ENCODE assay signal across 8 cellular contexts in the genomic region with DNA sequence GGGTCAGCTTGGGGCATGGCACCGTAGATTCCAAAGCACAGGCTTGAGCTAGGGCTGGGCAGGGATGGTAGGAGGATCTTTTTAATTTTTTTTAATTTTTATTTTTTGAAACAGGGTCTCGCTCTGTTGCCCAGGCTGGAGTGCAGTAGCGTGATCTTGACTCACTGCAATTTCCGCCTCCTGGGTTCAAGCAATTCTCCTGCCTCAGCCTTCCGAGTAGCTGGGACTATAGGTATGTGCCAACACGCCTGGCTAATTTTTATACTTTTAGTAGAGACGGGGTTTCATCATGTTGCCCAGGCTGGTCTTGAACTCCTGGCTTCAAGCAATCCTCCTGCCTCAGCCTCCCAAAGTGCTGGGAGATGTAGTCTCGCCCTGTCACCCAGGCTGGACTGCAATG. TPM values are rescaled to one million over a fixed set of nuclear protein-coding genes. Genes with fewer than 3 reads are reported as not detected.
DNase-seq lines count a peak whose midpoint lies in the region; ATAC-seq and TF ChIP-seq lines count a peak whose summit lies in the region.
"Not testable (repeated sequence)": the region's sequence is repeated elsewhere in the genome, so short reads cannot be mapped to it uniquely, and the experiment has no call there.

No MANE protein-coding gene starts in this region.

- H2BK5ac ChIP-seq in trophoblast cell (ENCODE audit: low read depth, low read length, poor library complexity) = not testable (repeated sequence)

- H3K23ac ChIP-seq in trophoblast cell (ENCODE audit: low read length) = not testable (repeated sequence)

- H4K8ac ChIP-seq in trophoblast cell (ENCODE audit: low read depth, low read length) = not testable (repeated sequence)

- H3K18ac ChIP-seq in trophoblast cell (ENCODE audit: low read length) = not testable (repeated sequence)

- H3K9me3 Mint-ChIP-seq in CD4-positive, alpha-beta T cell; IgD-negative memory B cell; activated CD8-positive, alpha-beta memory T cell treated with anti-CD3 and anti-CD28 coated beads, Interleukin-2, amount 10 ng/mL, durations not matched to agents 7 days and 5 days (ENCODE audit: low read depth); activated naive CD8-positive, alpha-beta T cell treated with anti-CD3 and anti-CD28 coated beads, Interleukin-2, amount 10 ng/mL, durations not matched to agents 7 days and 5 days: not testable (repeated sequence)

- CTCF ChIA-PET in CD4-positive, alpha-beta T cell (lab: Charles Lee) = interaction anchor here (0.9 to 14.7 kb wide), 3 partner anchors 14 to 98 kb away, joined by 3 to 746 read pairs (median 104); partner anchors contain the start of genes PSMD9 and SETD1B
- CTCF ChIA-PET in activated CD8-positive, alpha-beta memory T cell treated with anti-CD3 and anti-CD28 coated beads, Interleukin-2, amount 10 ng/mL, durations not matched to agents 7 days and 5 days (lab: Charles Lee) = interaction anchor here (0.6 to 45.4 kb wide), 6 partner anchors 7 to 1143 kb away, joined by 3 to 1678 read pairs (median 5); partner anchors contain the start of genes PSMD9, RHOF and SETD1B

- H3K27ac Mint-ChIP-seq in CD4-positive, alpha-beta T cell = peak overlapping the region; percentile 97
- H3K27ac Mint-ChIP-seq in IgD-negative memory B cell = peak overlapping the region; percentile 98 to 100 (median 100)
- H3K27ac Mint-ChIP-seq in activated CD8-positive, alpha-beta memory T cell treated with anti-CD3 and anti-CD28 coated beads, Interleukin-2, amount 10 ng/mL, durations not matched to agents 7 days and 5 days = peak overlapping the region; percentile 98
- peak overlapping the region; percentile 98 for H3K27ac Mint-ChIP-seq in activated naive CD8-positive, alpha-beta T cell treated with anti-CD3 and anti-CD28 coated beads, Interleukin-2, amount 10 ng/mL, durations not matched to agents 7 days and 5 days

- H2BK12ac ChIP-seq in trophoblast cell (ENCODE audit: low read length) = not testable (repeated sequence)

- H3K14ac ChIP-seq in trophoblast cell (ENCODE audit: low read length) = not testable (repeated sequence)

- H3K4me3 ChIP-seq in SU-DHL-6 (ENCODE audit: insufficient read depth, low read length, poor library complexity, severe bottlenecking) = peak overlapping the region; percentile 20
- H3K4me3 ChIP-seq in trophoblast cell (ENCODE audit: low read depth, low read length); upper lobe of left lung: not testable (repeated sequence)

- peaks cover 51% of the 10 kb centered on the region for H3K79me2 ChIP-seq in SU-DHL-6 (ENCODE audit: insufficient read depth, low read length)
- H3K79me2 ChIP-seq in trophoblast cell (ENCODE audit: control insufficient read depth, insufficient read depth, low read length, poor library complexity) = not testable (repeated sequence)

- H3K27me3 Mint-ChIP-seq in CD4-positive, alpha-beta T cell; IgD-negative memory B cell; activated CD8-positive, alpha-beta memory T cell treated with anti-CD3 and anti-CD28 coated beads, Interleukin-2, amount 10 ng/mL, durations not matched to agents 7 days and 5 days; activated naive CD8-positive, alpha-beta T cell treated with anti-CD3 and anti-CD28 coated beads, Interleukin-2, amount 10 ng/mL, durations not matched to agents 7 days and 5 days: not testable (repeated sequence)

- not testable (repeated sequence) for H2BK120ac ChIP-seq in trophoblast cell (ENCODE audit: insufficient read depth, low read length, poor library complexity)

- TF ChIP-seq EP300 in upper lobe of left lung (IDR thresholded peaks at IDR 0.05) = not testable (repeated sequence)

- not testable (repeated sequence) for H2AFZ ChIP-seq in SU-DHL-6 (ENCODE audit: low read depth, low read length, severe bottlenecking); trophoblast cell (ENCODE audit: insufficient read depth, low read length, poor library complexity)

- peak overlapping the region; percentile 33 for H4K12ac ChIP-seq in trophoblast cell (ENCODE audit: low read depth, low read length)

- not testable (repeated sequence) for H4K91ac ChIP-seq in trophoblast cell (ENCODE audit: low read depth, low read length)

- H3K27me3 ChIP-seq in CD4-positive, alpha-beta T cell (ENCODE audit: control insufficient read depth, insufficient read depth, low read length); SU-DHL-6 (ENCODE audit: low read length); trophoblast cell (ENCODE audit: insufficient read depth, low read length); upper lobe of left lung: not testable (repeated sequence)

- peaks cover 25 to 30% of the 10 kb centered on the region in 2 experiments for H3K4me1 ChIP-seq in trophoblast cell (ENCODE audit: control insufficient read depth in 1 of 2, insufficient read depth in 2 of 2, low read length in 2 of 2)
- peaks cover 47 to 98% (median 83%) of the 10 kb centered on the region in 4 donors for H3K4me1 ChIP-seq in upper lobe of left lung

- not testable (repeated sequence) for H2AK5ac ChIP-seq in trophoblast cell (ENCODE audit: low read length)

- H3K9ac ChIP-seq in SU-DHL-6 (ENCODE audit: low read length) = peak overlapping the region; percentile 68
- H3K9ac ChIP-seq in trophoblast cell (ENCODE audit: low read length) = not testable (repeated sequence)

- not testable (repeated sequence) for H3K36me3 ChIP-seq in SU-DHL-6 (ENCODE audit: low read length); trophoblast cell (ENCODE audit: control insufficient read depth in 1 of 2, insufficient read depth in 2 of 2, low read length in 2 of 2); upper lobe of left lung

- ATAC-seq in CD4-positive, alpha-beta T cell (ENCODE audit: poor library complexity); activated CD8-positive, alpha-beta memory T cell treated with anti-CD3 and anti-CD28 coated beads, Interleukin-2, amount 10 ng/mL, durations not matched to agents 7 days and 5 days; activated naive CD8-positive, alpha-beta T cell treated with anti-CD3 and anti-CD28 coated beads, Interleukin-2, amount 10 ng/mL, durations not matched to agents 7 days and 5 days (ENCODE audit: low read depth); upper lobe of left lung (ENCODE audit: low FRiP score in 2 of 2): not testable (repeated sequence)

- H3K27ac ChIP-seq in CD4-positive, alpha-beta T cell (ENCODE audit: low read depth, low read length) = peak overlapping the region; percentile 94
- H3K27ac ChIP-seq in SU-DHL-6 (ENCODE audit: low read depth, low read length) (peak overlapping the region; percentile 94), upper lobe of left lung (peak overlapping the region; percentile 79 to 94 (median 84))
- not testable (repeated sequence) for H3K27ac ChIP-seq in trophoblast cell (ENCODE audit: low read depth, low read length)

- H3K4me2 ChIP-seq in SU-DHL-6 (ENCODE audit: low read depth, low read length, poor library complexity, severe bottlenecking) = peak overlapping the region; percentile 77
- not testable (repeated sequence) for H3K4me2 ChIP-seq in trophoblast cell (ENCODE audit: low read length)

- H3F3A ChIP-seq in SU-DHL-6 (ENCODE audit: insufficient read depth) = peaks cover 31% of the 10 kb centered on the region

- not testable (repeated sequence) for DNase-seq in CD4-positive, alpha-beta T cell; activated CD8-positive, alpha-beta memory T cell treated with anti-CD3 and anti-CD28 coated beads, Interleukin-2, amount 10 ng/mL, durations not matched to agents 7 days and 5 days; activated naive CD8-positive, alpha-beta T cell treated with anti-CD3 and anti-CD28 coated beads, Interleukin-2, amount 10 ng/mL, durations not matched to agents 7 days and 5 days; trophoblast cell; upper lobe of left lung
- peak; percentile 64 for DNase-seq in kidney tubule cell (ENCODE audit: low spot score)

- POLR2A ChIA-PET in CD4-positive, alpha-beta T cell (lab: Charles Lee) = interaction anchor here (0.6 to 34.6 kb wide), 5 partner anchors 3 to 1176 kb away, joined by 3 to 1869 read pairs (median 73); partner anchors contain the start of genes RHOF, SETD1B and TMEM120B
- POLR2A ChIA-PET in activated naive CD8-positive, alpha-beta T cell treated with anti-CD3 and anti-CD28 coated beads, Interleukin-2, amount 10 ng/mL, durations not matched to agents 7 days and 5 days (lab: Charles Lee) = interaction anchor here (1.5 to 31.1 kb wide), 5 partner anchors 10 to 98 kb away, joined by 5 to 931 read pairs (median 11); partner anchors contain the start of genes PSMD9, RHOF, SETD1B and TMEM120B

- H3K36me3 Mint-ChIP-seq in CD4-positive, alpha-beta T cell (ENCODE audit: low read depth) = peaks cover 74% of the 10 kb centered on the region
- not testable (repeated sequence) for H3K36me3 Mint-ChIP-seq in IgD-negative memory B cell
- peaks cover 38% of the 10 kb centered on the region for H3K36me3 Mint-ChIP-seq in activated CD8-positive, alpha-beta memory T cell treated with anti-CD3 and anti-CD28 coated beads, Interleukin-2, amount 10 ng/mL, durations not matched to agents 7 days and 5 days
- peaks cover 28% of the 10 kb centered on the region for H3K36me3 Mint-ChIP-seq in activated naive CD8-positive, alpha-beta T cell treated with anti-CD3 and anti-CD28 coated beads, Interleukin-2, amount 10 ng/mL, durations not matched to agents 7 days and 5 days

- H3K9me2 ChIP-seq in SU-DHL-6 (replicated peaks; ENCODE audit: insufficient read depth, low read length) = not testable (repeated sequence)

- no CpG with 5 or more reads among the region's 8 CpGs for WGBS in trophoblast cell (ENCODE audit: extremely low coverage, insufficient coverage, insufficient read length)
- 92 to 95% methylated on average over 8 of the region's 8 CpGs for WGBS in upper lobe of left lung, 2 donors

- not testable (repeated sequence) for H3K4ac ChIP-seq in trophoblast cell (ENCODE audit: low read depth, low read length)

- not testable (repeated sequence) for TF ChIP-seq CTCF in CD4-positive, alpha-beta T cell (IDR thresholded peaks at IDR 0.05); SU-DHL-6 (IDR thresholded peaks at IDR 0.05; ENCODE audit: insufficient read depth, low read length, poor library complexity, severe bottlenecking); upper lobe of left lung (IDR thresholded peaks at IDR 0.05)

- intact Hi-C loops in CD4-positive, alpha-beta T cell (cut with DNase I, micrococcal nuclease) = loop anchor here (5.0 kb wide), 2 partner anchors 78 to 163 kb away; partner anchors contain the start of genes TMEM120B (in 2 of the 2) and ORAI1 (in 1 of the 2)

- H3K4me3 Mint-ChIP-seq in CD4-positive, alpha-beta T cell = peak overlapping the region; percentile 90
- peak overlapping the region; percentile 91 to 97 (median 94) for H3K4me3 Mint-ChIP-seq in IgD-negative memory B cell
- peak overlapping the region; percentile 93 for H3K4me3 Mint-ChIP-seq in activated CD8-positive, alpha-beta memory T cell treated with anti-CD3 and anti-CD28 coated beads, Interleukin-2, amount 10 ng/mL, durations not matched to agents 7 days and 5 days
- H3K4me3 Mint-ChIP-seq in activated naive CD8-positive, alpha-beta T cell treated with anti-CD3 and anti-CD28 coated beads, Interleukin-2, amount 10 ng/mL, durations not matched to agents 7 days and 5 days = peak overlapping the region; percentile 89

- not testable (repeated sequence) for H4K20me1 ChIP-seq in SU-DHL-6 (ENCODE audit: low read depth, low read length)

- H3K79me1 ChIP-seq in trophoblast cell (ENCODE audit: low read length) = peaks cover 15% of the 10 kb centered on the region

- not testable (repeated sequence) for H3K9me3 ChIP-seq in CD4-positive, alpha-beta T cell (ENCODE audit: control insufficient read depth, low read length); SU-DHL-6 (ENCODE audit: insufficient read depth, low read length); trophoblast cell (ENCODE audit: insufficient read depth, low read depth, low read length); upper lobe of left lung

- H3K4me1 Mint-ChIP-seq in CD4-positive, alpha-beta T cell (ENCODE audit: low read depth) = peaks cover 83% of the 10 kb centered on the region
- peaks cover 42 to 59% (median 56%) of the 10 kb centered on the region in 3 donors for H3K4me1 Mint-ChIP-seq in IgD-negative memory B cell
- peaks cover 66% of the 10 kb centered on the region for H3K4me1 Mint-ChIP-seq in activated CD8-positive, alpha-beta memory T cell treated with anti-CD3 and anti-CD28 coated beads, Interleukin-2, amount 10 ng/mL, durations not matched to agents 7 days and 5 days
- peaks cover 54% of the 10 kb centered on the region for H3K4me1 Mint-ChIP-seq in activated naive CD8-positive, alpha-beta T cell treated with anti-CD3 and anti-CD28 coated beads, Interleukin-2, amount 10 ng/mL, durations not matched to agents 7 days and 5 days

- not testable (repeated sequence) for TF ChIP-seq POLR2A in upper lobe of left lung (IDR thresholded peaks at IDR 0.05)

RNA-seq across cellular contexts. Expression of gene RHOF, which starts 2.7 kb away (rescaled TPM):
- total RNA-seq in CD4-positive, alpha-beta T cell = 100 to 1,000 TPM; 155 to 164 TPM
- polyA plus RNA-seq in IgD-negative memory B cell = 90.0 TPM
- total RNA-seq in activated CD8-positive, alpha-beta memory T cell treated with anti-CD3 and anti-CD28 coated beads, Interleukin-2, amount 10 ng/mL, durations not matched to agents 7 days and 5 days = 100 to 1,000 TPM; 114 to 137 TPM
- total RNA-seq in activated naive CD8-positive, alpha-beta T cell treated with anti-CD3 and anti-CD28 coated beads, Interleukin-2, amount 10 ng/mL, durations not matched to agents 7 days and 5 days = 100 to 1,000 TPM; 144 to 157 TPM
- polyA plus RNA-seq in trophoblast cell (2013) = 10.9 and 11.1 TPM in 2 replicates
- 100 to 1,000 TPM in 2 of 6 donors, 10 to 100 TPM in 4; 33.5 to 145 (median 45.5) TPM for total RNA-seq in upper lobe of left lung

RNA-seq across cellular contexts. Expression of gene SETD1B, which starts 13.0 kb away (rescaled TPM):
- total RNA-seq in CD4-positive, alpha-beta T cell = 100 to 1,000 TPM; 146 to 151 TPM
- polyA plus RNA-seq in IgD-negative memory B cell = 2.3 TPM
- 10 to 100 TPM; 33.7 to 35.9 TPM for total RNA-seq in activated CD8-positive, alpha-beta memory T cell treated with anti-CD3 and anti-CD28 coated beads, Interleukin-2, amount 10 ng/mL, durations not matched to agents 7 days and 5 days
- 10 to 100 TPM; 45.0 to 46.8 TPM for total RNA-seq in activated naive CD8-positive, alpha-beta T cell treated with anti-CD3 and anti-CD28 coated beads, Interleukin-2, amount 10 ng/mL, durations not matched to agents 7 days and 5 days
- polyA plus RNA-seq in trophoblast cell (2013) = 19.3 and 19.5 TPM in 2 replicates
- 10 to 100 TPM in 5 of 6 donors, 1 to 10 TPM in 1; 9.3 to 47.1 (median 20.4) TPM for total RNA-seq in upper lobe of left lung
